In genomic region chr7:4681218-4681851, GRCh38 we compare ENCODE assay signal across 8 cellular contexts. TPM values are rescaled to one million over a fixed set of nuclear protein-coding genes. Genes with fewer than 3 reads are reported as not detected.
A peak's percentile ranks its signal among the peaks of the same experiment; 100 is the strongest.
DNase-seq lines count a peak whose midpoint lies in the region; ATAC-seq and TF ChIP-seq lines count a peak whose summit lies in the region.

No MANE protein-coding gene starts in this region.

- H3K27ac ChIP-seq in left lung (peak overlapping the region; percentile 73), testis (peak overlapping the region; percentile 71 to 72)

- H3K27me3 Mint-ChIP-seq in activated T-cell treated with anti-CD3 and anti-CD28 coated beads, Interleukin-2, amount 50 U/mL, for 24 hours = no peaks in the 10 kb centered on the region

- H3K9me3 Mint-ChIP-seq in activated T-cell treated with anti-CD3 and anti-CD28 coated beads, Interleukin-2, amount 50 U/mL, for 24 hours = peaks cover 2% of the 10 kb centered on the region

- H3K36me3 ChIP-seq in left lung = no peaks in the 10 kb centered on the region
- no peaks in the 10 kb centered on the region for H3K36me3 ChIP-seq in testis (ENCODE audit: low read depth, missing control alignments)

- H3K27me3 ChIP-seq in left lung (no peaks in the 10 kb centered on the region), testis (no peaks in the 10 kb centered on the region)

- no peak for TF ChIP-seq POLR2A in testis (IDR thresholded peaks at IDR 0.05)

- peaks cover 24% of the 10 kb centered on the region for H3K4me1 Mint-ChIP-seq in activated T-cell treated with anti-CD3 and anti-CD28 coated beads, Interleukin-2, amount 50 U/mL, for 24 hours (ENCODE audit: low read depth)

- H3K4me1 ChIP-seq in left lung = peaks cover 7 to 36% of the 10 kb centered on the region in 2 donors
- H3K4me1 ChIP-seq in testis = peaks cover 13% of the 10 kb centered on the region

- DNase-seq in DMS53 (lab: John Stamatoyannopoulos, UW) = peak; percentile 40
- DNase-seq in DMS53 treated with DMSO at 0.1 percent for 48 hours (lab: John Stamatoyannopoulos, UW; ENCODE audit: unreplicated experiment) = no peak
- no peak for DNase-seq in activated T-cell treated with anti-CD3 and anti-CD28 coated beads, Interleukin-2, amount 50 U/mL, for 24 hours
- DNase-seq in left lung = no peak
- no peak for DNase-seq in testis
- no peak for DNase-seq in NCI-H1417 treated with DMSO at 0.1 percent for 48 hours (lab: John Stamatoyannopoulos, UW)
- no peak for DNase-seq in SIG-M5 (lab: John Stamatoyannopoulos, UW)

- ATAC-seq in left lung (no peak), HG03095 (IDR thresholded peaks at IDR 0.05; ENCODE audit: unreplicated experiment) (no peak)

- intact Hi-C loops in left lung (cut with DNase I) (loop anchor here in 1 of 2 donors (5.0 to 10.0 kb wide), 2 partner anchors 39 to 63 kb away; no protein-coding TSS in a partner anchor), testis (cut with DNase I; ENCODE audit: low total_unique reads) (loop anchor here (5.0 to 10.0 kb wide), 2 partner anchors 39 to 63 kb away; no protein-coding TSS in a partner anchor)

- peak overlapping the region; percentile 85 for H3K27ac Mint-ChIP-seq in activated T-cell treated with anti-CD3 and anti-CD28 coated beads, Interleukin-2, amount 50 U/mL, for 24 hours

- no peaks in the 10 kb centered on the region for H3K9me3 ChIP-seq in left lung
- no peaks in the 10 kb centered on the region for H3K9me3 ChIP-seq in testis

- TF ChIP-seq CTCF in left lung (IDR thresholded peaks at IDR 0.05) (no peak), testis (IDR thresholded peaks at IDR 0.05) (no peak)

- H3K4me3 Mint-ChIP-seq in activated T-cell treated with anti-CD3 and anti-CD28 coated beads, Interleukin-2, amount 50 U/mL, for 24 hours = peak overlapping the region; percentile 79

- H3K4me3 ChIP-seq in left lung (peak overlapping the region; percentile 33 to 50), testis (peak overlapping the region in 1 of 2 donors; percentile 37)

- peaks cover 25% of the 10 kb centered on the region for H3K36me3 Mint-ChIP-seq in activated T-cell treated with anti-CD3 and anti-CD28 coated beads, Interleukin-2, amount 50 U/mL, for 24 hours (ENCODE audit: low read depth)

- 69 to 71% methylated on average over 6 of the region's 6 CpGs for WGBS in testis, 2 donors

RNA-seq across cellular contexts. Expression of gene FOXK1, which starts 0.8 kb away (rescaled TPM):
- total RNA-seq in left lung (10 to 100 TPM; 25.0 to 29.2 TPM), testis (10 to 100 TPM; 56.7 to 65.2 TPM)
- 21.9 TPM for polyA plus RNA-seq in testis (ENCODE audit: insufficient read depth, low read depth, low replicate concordance)
